Comparison of ENCODE assay signal across 13 cellular contexts in the genomic region with DNA sequence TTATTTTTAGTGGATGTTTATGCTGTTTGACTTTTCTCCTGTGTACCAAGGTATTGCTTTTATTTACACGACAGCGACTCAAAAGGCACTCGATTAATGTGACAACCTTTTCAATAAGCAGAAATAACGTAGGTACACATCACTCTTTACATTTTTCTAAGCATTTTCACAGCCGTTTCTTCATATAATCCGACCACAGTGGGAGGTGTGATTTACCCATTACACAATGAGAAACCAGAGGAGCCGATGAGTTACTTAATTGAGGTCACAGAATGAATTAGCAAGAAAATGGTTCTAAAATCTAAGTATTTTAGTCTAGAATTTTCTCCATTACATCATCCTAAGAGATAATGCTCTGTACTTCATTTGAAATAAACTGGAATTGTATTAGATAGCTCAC.
DNase-seq lines count a peak whose midpoint lies in the region; ATAC-seq and TF ChIP-seq lines count a peak whose summit lies in the region.
"Had no signal": no experiment of that assay in that cellular context is flagged by ENCODE, and none has a peak within 500 bp of the region (broad histone marks: within the 10 kb centered on the region; RNA-seq: fewer than 3 reads in every experiment).

No MANE protein-coding gene starts in this region.

- in situ Hi-C loops in HAP-1 (cut with MboI; ENCODE audit: low sequenced_read_pairs) = no loop called here

- H3K36me3 ChIP-seq in SK-N-MC (ENCODE audit: insufficient read depth, low read length) = no peaks in the 10 kb centered on the region
- H3K36me3 ChIP-seq in HAP-1 (replicated peaks) = no peaks in the 10 kb centered on the region
- no peaks in the 10 kb centered on the region for H3K36me3 ChIP-seq in uterus

- H3K4me3 Mint-ChIP-seq in activated CD8-positive, alpha-beta T cell treated with anti-CD3 and anti-CD28 coated beads for 36 hours = no peak overlapping the region
- H3K4me3 Mint-ChIP-seq in activated CD8-positive, alpha-beta T cell treated with anti-CD3 and anti-CD28 coated beads, Interleukin-2, amount 10 ng/mL, durations not matched to agents 7 days and 5 days = no peak overlapping the region
- H3K4me3 Mint-ChIP-seq in effector memory CD8-positive, alpha-beta T cell = no peak overlapping the region
- H3K4me3 Mint-ChIP-seq: B cell; CD8-positive, alpha-beta T cell had no signal

- no peak for DNase-seq in activated CD8-positive, alpha-beta T cell treated with anti-CD3 and anti-CD28 coated beads for 36 hours
- no peak for DNase-seq in activated CD8-positive, alpha-beta T cell treated with anti-CD3 and anti-CD28 coated beads, Interleukin-2, amount 10 ng/mL, durations not matched to agents 7 days and 5 days
- DNase-seq in SK-N-MC (ENCODE audit: low read depth, low spot score) (no peak), NCI-H2196 treated with DMSO at 0.1 percent for 48 hours (lab: John Stamatoyannopoulos, UW; ENCODE audit: unreplicated experiment) (no peak), HAP-1 (ENCODE audit: low spot score in 2 of 2) (no peak), uterus (no peak)
- no peak for DNase-seq in effector memory CD8-positive, alpha-beta T cell
- DNase-seq: Caco-2; CD8-positive, alpha-beta T cell; DMS53; GF-D8 had no signal

- H3K27me3 ChIP-seq in HAP-1 (ENCODE audit: low read depth) (no peaks in the 10 kb centered on the region), uterus (no peaks in the 10 kb centered on the region)

- H3K27me3 Mint-ChIP-seq in activated CD8-positive, alpha-beta T cell treated with anti-CD3 and anti-CD28 coated beads for 36 hours = no peaks in the 10 kb centered on the region
- H3K27me3 Mint-ChIP-seq in activated CD8-positive, alpha-beta T cell treated with anti-CD3 and anti-CD28 coated beads, Interleukin-2, amount 10 ng/mL, durations not matched to agents 7 days and 5 days (ENCODE audit: low read depth) = peaks cover 8% of the 10 kb centered on the region
- peaks cover 16 to 45% of the 10 kb centered on the region in 2 donors for H3K27me3 Mint-ChIP-seq in effector memory CD8-positive, alpha-beta T cell

- H3K4me3 ChIP-seq in SK-N-MC (no peak overlapping the region), HAP-1 (no peak overlapping the region), uterus (no peak overlapping the region)

- CTCF ChIA-PET in activated CD8-positive, alpha-beta T cell treated with anti-CD3 and anti-CD28 coated beads for 36 hours (lab: Charles Lee) = interaction anchor here (0.6 to 1.2 kb wide), 5 partner anchors 52 to 251 kb away, joined by 3 to 4 read pairs (median 3); no protein-coding TSS in a partner anchor
- CTCF ChIA-PET in activated CD8-positive, alpha-beta T cell treated with anti-CD3 and anti-CD28 coated beads, Interleukin-2, amount 10 ng/mL, durations not matched to agents 7 days and 5 days (lab: Charles Lee) = interaction anchor here (0.7 to 2.3 kb wide), 2 partner anchors 29 to 116 kb away, joined by 4 to 7 read pairs; no protein-coding TSS in a partner anchor

- TF ChIP-seq POLR2A in uterus (IDR thresholded peaks at IDR 0.05) = no peak

- no peak for TF ChIP-seq CTCF in activated CD8-positive, alpha-beta T cell treated with anti-CD3 and anti-CD28 coated beads for 36 hours (IDR thresholded peaks at IDR 0.05)
- no peak for TF ChIP-seq CTCF in uterus (IDR thresholded peaks at IDR 0.05)

- peaks cover 8% of the 10 kb centered on the region for H3K4me1 Mint-ChIP-seq in activated CD8-positive, alpha-beta T cell treated with anti-CD3 and anti-CD28 coated beads for 36 hours (ENCODE audit: low read depth)
- peaks cover 10% of the 10 kb centered on the region for H3K4me1 Mint-ChIP-seq in activated CD8-positive, alpha-beta T cell treated with anti-CD3 and anti-CD28 coated beads, Interleukin-2, amount 10 ng/mL, durations not matched to agents 7 days and 5 days (ENCODE audit: low read depth)
- H3K4me1 Mint-ChIP-seq in effector memory CD8-positive, alpha-beta T cell (ENCODE audit: low read depth in 2 of 2) = peaks cover 5 to 13% of the 10 kb centered on the region in 2 donors

- no peak for ATAC-seq in activated CD8-positive, alpha-beta T cell treated with anti-CD3 and anti-CD28 coated beads for 36 hours
- no peak for ATAC-seq in activated CD8-positive, alpha-beta T cell treated with anti-CD3 and anti-CD28 coated beads, Interleukin-2, amount 10 ng/mL, durations not matched to agents 7 days and 5 days
- peak; percentile 42 for ATAC-seq in effector memory CD8-positive, alpha-beta T cell (replicated peaks)
- ATAC-seq: CD8-positive, alpha-beta T cell had no signal

- H3K4me1 ChIP-seq in HAP-1 = no peaks in the 10 kb centered on the region
- H3K4me1 ChIP-seq in uterus = no peaks in the 10 kb centered on the region
- H3K4me1 ChIP-seq: Caco-2 had no signal

- H3K36me3 Mint-ChIP-seq in activated CD8-positive, alpha-beta T cell treated with anti-CD3 and anti-CD28 coated beads for 36 hours (ENCODE audit: low read depth) = no peaks in the 10 kb centered on the region
- H3K36me3 Mint-ChIP-seq in activated CD8-positive, alpha-beta T cell treated with anti-CD3 and anti-CD28 coated beads, Interleukin-2, amount 10 ng/mL, durations not matched to agents 7 days and 5 days (ENCODE audit: low read depth) = no peaks in the 10 kb centered on the region
- peaks cover 9% of the 10 kb centered on the region for H3K36me3 Mint-ChIP-seq in effector memory CD8-positive, alpha-beta T cell (ENCODE audit: insufficient read depth)
- H3K36me3 Mint-ChIP-seq: CD8-positive, alpha-beta T cell had no signal

- H3K9me3 Mint-ChIP-seq in activated CD8-positive, alpha-beta T cell treated with anti-CD3 and anti-CD28 coated beads for 36 hours = no peaks in the 10 kb centered on the region
- no peaks in the 10 kb centered on the region for H3K9me3 Mint-ChIP-seq in activated CD8-positive, alpha-beta T cell treated with anti-CD3 and anti-CD28 coated beads, Interleukin-2, amount 10 ng/mL, durations not matched to agents 7 days and 5 days (ENCODE audit: insufficient read depth)
- no peaks in the 10 kb centered on the region for H3K9me3 Mint-ChIP-seq in effector memory CD8-positive, alpha-beta T cell
- H3K9me3 Mint-ChIP-seq: CD8-positive, alpha-beta T cell had no signal

- POLR2A ChIA-PET in activated CD8-positive, alpha-beta T cell treated with anti-CD3 and anti-CD28 coated beads for 36 hours (lab: Charles Lee) = interaction anchor here (0.7 kb wide), 1 partner anchor 11 kb away, joined by 3 read pairs; no protein-coding TSS in a partner anchor
- POLR2A ChIA-PET in activated CD8-positive, alpha-beta T cell treated with anti-CD3 and anti-CD28 coated beads, Interleukin-2, amount 10 ng/mL, durations not matched to agents 7 days and 5 days (lab: Charles Lee) = interaction anchor here (0.6 kb wide), 1 partner anchor 116 kb away, joined by 4 read pairs; no protein-coding TSS in a partner anchor

- intact Hi-C loops in activated CD8-positive, alpha-beta T cell treated with anti-CD3 and anti-CD28 coated beads for 36 hours (cut with micrococcal nuclease) = loop anchor here (10.0 kb wide), 1 partner anchor 282 kb away; no protein-coding TSS in a partner anchor
- intact Hi-C loops in uterus (cut with DNase I; ENCODE audit: low total_unique reads) = no loop called here

- H3K9ac ChIP-seq in SK-N-MC (ENCODE audit: insufficient read length) = peak overlapping the region; percentile 37

- H3K9me3 ChIP-seq in SK-N-MC (ENCODE audit: low read depth, low read length) = no peaks in the 10 kb centered on the region
- H3K9me3 ChIP-seq in HAP-1 = no peaks in the 10 kb centered on the region
- H3K9me3 ChIP-seq in uterus = no peaks in the 10 kb centered on the region
- H3K9me3 ChIP-seq: Caco-2 had no signal

- no peak overlapping the region for H3K27ac ChIP-seq in SK-N-MC
- no peak overlapping the region for H3K27ac ChIP-seq in uterus
- H3K27ac ChIP-seq: C4-2B had no signal

- H3K27ac Mint-ChIP-seq in activated CD8-positive, alpha-beta T cell treated with anti-CD3 and anti-CD28 coated beads for 36 hours = peak overlapping the region; percentile 14
- no peak overlapping the region for H3K27ac Mint-ChIP-seq in activated CD8-positive, alpha-beta T cell treated with anti-CD3 and anti-CD28 coated beads, Interleukin-2, amount 10 ng/mL, durations not matched to agents 7 days and 5 days
- H3K27ac Mint-ChIP-seq in effector memory CD8-positive, alpha-beta T cell = peak overlapping the region in 1 of 2 donors; percentile 70
- H3K27ac Mint-ChIP-seq: B cell; CD8-positive, alpha-beta T cell had no signal
